In the genomic region with DNA sequence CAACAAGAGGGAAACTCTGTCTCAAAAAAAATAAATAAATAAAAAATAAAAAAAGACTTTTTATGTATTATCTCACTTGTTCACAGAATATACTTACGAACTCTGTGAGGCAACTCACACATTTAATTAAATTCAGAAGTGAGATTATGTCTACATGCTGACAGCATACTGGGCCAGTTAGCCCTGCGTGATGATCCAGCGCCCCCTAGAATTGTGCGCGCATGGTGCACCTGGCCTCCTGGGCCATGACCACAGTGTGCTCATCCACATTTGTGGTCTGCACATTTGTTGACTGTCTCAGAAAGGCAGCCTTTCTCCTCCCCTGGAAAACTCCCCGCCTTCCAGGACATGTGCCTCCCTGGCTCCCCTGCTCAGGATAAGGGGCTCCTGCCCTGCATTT, we compare ENCODE assay signal across 12 cellular contexts. TPM values are rescaled to one million over a fixed set of nuclear protein-coding genes. Genes with fewer than 3 reads are reported as not detected.
DNase-seq lines count a peak whose midpoint lies in the region; ATAC-seq, FAIRE-seq and TF ChIP-seq lines count a peak whose summit lies in the region.
"Not testable (repeated sequence)": the region's sequence is repeated elsewhere in the genome, so short reads cannot be mapped to it uniquely, and the experiment has no call there.
"Had no signal": no experiment of that assay in that cellular context is flagged by ENCODE, and none has a peak within 500 bp of the region (broad histone marks: within the 10 kb centered on the region; RNA-seq: fewer than 3 reads in every experiment).

No MANE protein-coding gene starts in this region.

- not testable (repeated sequence) for TF ChIP-seq EP300 in Ishikawa (IDR thresholded peaks at IDR 0.05; ENCODE audit: borderline replicate concordance)

- in situ Hi-C loops in Panc1 (cut with HindIII; ENCODE audit: low pct_unique_long_range_greater_than_20kb, low sequenced_read_pairs), result not testable (repeated sequence)

- H3K27me3 Mint-ChIP-seq in activated CD4-positive, alpha-beta memory T cell treated with anti-CD3 and anti-CD28 coated beads for 36 hours; central memory CD8-positive, alpha-beta T cell: not testable (repeated sequence)

- not testable (repeated sequence) for H3K27ac ChIP-seq in DOHH2 (ENCODE audit: low read depth, low read length); Panc1 (ENCODE audit: low read length); small intestine (ENCODE audit: low read depth in 1 of 2, low read length in 1 of 2)

- not testable (repeated sequence) for H4K20me1 ChIP-seq in DOHH2 (ENCODE audit: control insufficient read depth, insufficient read depth, low read depth, low read length)

- not testable (repeated sequence) for H3K4me3 ChIP-seq in DOHH2 (ENCODE audit: low read length); Panc1 (ENCODE audit: low read depth in 2 of 2, low read length in 2 of 2); small intestine (ENCODE audit: low read depth in 1 of 2, low read length in 2 of 2)

- 0 out of 2 replicates have a peak, but pooled peaks have one; percentile 47 for ATAC-seq in Panc1
- peak; percentile 32 for ATAC-seq in central memory CD8-positive, alpha-beta T cell (replicated peaks; ENCODE audit: extremely low read depth, poor library complexity, severe bottlenecking)

- H3K27ac Mint-ChIP-seq in activated CD4-positive, alpha-beta memory T cell treated with anti-CD3 and anti-CD28 coated beads for 36 hours; central memory CD8-positive, alpha-beta T cell (ENCODE audit: low read depth): not testable (repeated sequence)

- not testable (repeated sequence) for H3K4me3 Mint-ChIP-seq in activated CD4-positive, alpha-beta memory T cell treated with anti-CD3 and anti-CD28 coated beads for 36 hours; central memory CD8-positive, alpha-beta T cell

- not testable (repeated sequence) for H3K9me3 Mint-ChIP-seq in activated CD4-positive, alpha-beta memory T cell treated with anti-CD3 and anti-CD28 coated beads for 36 hours; central memory CD8-positive, alpha-beta T cell

- DNase-seq in Panc1 (ENCODE audit: low read depth, low spot score); central memory CD8-positive, alpha-beta T cell (ENCODE audit: low spot score in 2 of 2): not testable (repeated sequence)
- peak; percentile 77 for DNase-seq in activated CD4-positive, alpha-beta memory T cell treated with anti-CD3 and anti-CD28 coated beads for 36 hours
- peak; percentile 21 for DNase-seq in iPS-NIHi7 (ENCODE audit: extremely low spot score)
- DNase-seq in small intestine, result peak; percentile 27

- not testable (repeated sequence) for H3K9me2 ChIP-seq in DOHH2 (replicated peaks; ENCODE audit: control insufficient read depth, low read length)

- not testable (repeated sequence) for H3K79me2 ChIP-seq in DOHH2 (ENCODE audit: control insufficient read depth, low read length)

- TF ChIP-seq CTCF in DOHH2 (IDR thresholded peaks at IDR 0.05; ENCODE audit: low read depth, low read length, poor library complexity, severe bottlenecking) (peak; percentile 43), Panc1 (IDR thresholded peaks at IDR 0.05) (peak; percentile 62)

- H3K27me3 ChIP-seq in DOHH2 (ENCODE audit: control insufficient read depth, low read length); Panc1 (ENCODE audit: control insufficient read depth, insufficient read depth, low read length); small intestine (ENCODE audit: control insufficient read depth in 2 of 2, insufficient read depth in 2 of 2, low read length in 2 of 2): not testable (repeated sequence)

- TF ChIP-seq RAD21 in Ishikawa (IDR thresholded peaks at IDR 0.05; ENCODE audit: low read depth), result peak; percentile 56

- H3K36me3 ChIP-seq in DOHH2 (ENCODE audit: control insufficient read depth, low read length); Panc1 (ENCODE audit: control insufficient read depth, insufficient read depth, low read length); small intestine (ENCODE audit: control insufficient read depth in 2 of 2, insufficient read depth in 2 of 2, low read length in 2 of 2): not testable (repeated sequence)

- H3K9me3 ChIP-seq in DOHH2 (ENCODE audit: control insufficient read depth, insufficient read depth, low read length); Panc1 (ENCODE audit: control insufficient read depth, insufficient read depth, low read depth, low read length); small intestine (ENCODE audit: control insufficient read depth, low read depth): not testable (repeated sequence)

- intact Hi-C loops in Panc1 (cut with micrococcal nuclease; ENCODE audit: unreplicated experiment); activated CD4-positive, alpha-beta memory T cell treated with anti-CD3 and anti-CD28 coated beads for 36 hours (cut with micrococcal nuclease): not testable (repeated sequence)

- POLR2A ChIA-PET in Panc1 (lab: Charles Lee); activated CD4-positive, alpha-beta memory T cell treated with anti-CD3 and anti-CD28 coated beads for 36 hours (lab: Charles Lee): not testable (repeated sequence)

- not testable (repeated sequence) for H3K36me3 Mint-ChIP-seq in activated CD4-positive, alpha-beta memory T cell treated with anti-CD3 and anti-CD28 coated beads for 36 hours; central memory CD8-positive, alpha-beta T cell (ENCODE audit: insufficient read depth)

- not testable (repeated sequence) for H3F3A ChIP-seq in DOHH2 (ENCODE audit: control insufficient read depth, insufficient read depth)

- CTCF ChIA-PET in Panc1 (lab: Charles Lee); activated CD4-positive, alpha-beta memory T cell treated with anti-CD3 and anti-CD28 coated beads for 36 hours (lab: Charles Lee): not testable (repeated sequence)

- not testable (repeated sequence) for FAIRE-seq in small intestine (lab: Jason Lieb, UNC)

- WGBS in small intestine, 3 donors, result 80 to 95% (median 88%) methylated on average over 5 of the region's 6 CpGs

- not testable (repeated sequence) for BruUV-seq in Panc1 (replicated peaks; lab: Mats Ljungman, UMichigan)

- not testable (repeated sequence) for H3K4me2 ChIP-seq in DOHH2 (ENCODE audit: low read length)

- not testable (repeated sequence) for H3K4me1 Mint-ChIP-seq in activated CD4-positive, alpha-beta memory T cell treated with anti-CD3 and anti-CD28 coated beads for 36 hours (ENCODE audit: low read depth); central memory CD8-positive, alpha-beta T cell

- not testable (repeated sequence) for H3K4me1 ChIP-seq in DOHH2 (ENCODE audit: control insufficient read depth, low read length); Panc1 (ENCODE audit: control insufficient read depth, insufficient read depth, low read length); small intestine (ENCODE audit: control insufficient read depth in 2 of 2, insufficient read depth in 1 of 2, low read depth in 1 of 2, low read length in 1 of 2)

RNA-seq across cellular contexts. Expression of a gene that starts 42.5 kb away (rescaled TPM):
- total RNA-seq in Panc1 (2021; ENCODE audit: unreplicated experiment), result 1.3 TPM
- 0.17 TPM for polyA plus RNA-seq in Panc1 (2012; ENCODE audit: insufficient read length)
- 100 to 1,000 TPM; 109 to 114 TPM for total RNA-seq in activated CD4-positive, alpha-beta memory T cell treated with anti-CD3 and anti-CD28 coated beads for 36 hours
- 1 to 10 TPM; 1.1 to 1.6 (median 1.3) TPM for polyA plus RNA-seq in small intestine
- total RNA-seq: bronchial epithelial cell, glomerular endothelial cell, NCI-H460, pulmonary artery endothelial cell had no signal

RNA-seq across cellular contexts. Expression of a gene that starts 58.4 kb away (rescaled TPM):
- total RNA-seq in Panc1 (2021; ENCODE audit: unreplicated experiment), result 27.9 TPM
- 53.1 TPM for polyA plus RNA-seq in Panc1 (2012; ENCODE audit: insufficient read length)
- 1 to 10 TPM; 8.7 to 9.7 TPM for total RNA-seq in activated CD4-positive, alpha-beta memory T cell treated with anti-CD3 and anti-CD28 coated beads for 36 hours
- polyA plus RNA-seq in small intestine, result 10 to 100 TPM; 30.2 to 32.4 (median 31.6) TPM
- polyA plus RNA-seq: IgD-negative memory B cell had no signal

Comparison
In these comparisons a context has a peak if more than half of its experiments do, and no peak if none do; other contexts are left out.
1. RNA of a gene that starts 42.5 kb away (total RNA-seq): 109 to 114 TPM in activated CD4-positive, alpha-beta memory T cell treated with anti-CD3 and anti-CD28 coated beads for 36 hours; 1.3 TPM in Panc1 (single experiment); every median in the first group is over 10 times any median in the second.